Comparison of ENCODE assay signal across 8 cellular contexts in genomic region chr14:103385994-103386491, GRCh38. TPM values are rescaled to one million over a fixed set of nuclear protein-coding genes. Genes with fewer than 3 reads are reported as not detected.
A peak's percentile ranks its signal among the peaks of the same experiment; 100 is the strongest.
DNase-seq lines count a peak whose midpoint lies in the region; ATAC-seq, FAIRE-seq and TF ChIP-seq lines count a peak whose summit lies in the region.

No MANE protein-coding gene starts in this region.

- FAIRE-seq in A549 (lab: Jason Lieb, UNC) (no peak), endothelial cell of umbilical vein (lab: Jason Lieb, UNC) (peak; percentile 60)

- intact Hi-C loops in endothelial cell of umbilical vein (cut with micrococcal nuclease), result loop anchor here (1.0 to 10.0 kb wide), 5 partner anchors 14 to 284 kb away; partner anchors contain the start of genes EIF5 and TNFAIP2

- H3K4me1 ChIP-seq in A549 (peaks cover 19% of the 10 kb centered on the region), KMS-11 (ENCODE audit: low read depth, poor library complexity, severe bottlenecking) (peaks cover 48% of the 10 kb centered on the region), endothelial cell of umbilical vein (ENCODE audit: control insufficient read depth, extremely low read depth, insufficient read depth, low read length) (peaks cover 26% of the 10 kb centered on the region), mucosa of stomach (ENCODE audit: control insufficient read depth, insufficient read depth, low read length) (peaks cover 11% of the 10 kb centered on the region), thoracic aorta (ENCODE audit: control insufficient read depth in 1 of 2, low read depth in 2 of 2) (peaks cover 23 to 32% of the 10 kb centered on the region in 2 donors)

- no peak for TF ChIP-seq RAD21 in A549 (conservative IDR thresholded peaks at IDR 0.05 in 1 of 2, IDR thresholded peaks at IDR 0.05 in 1 of 2)

- H3K36me3 ChIP-seq in KMS-11 (ENCODE audit: insufficient read depth), result no peaks in the 10 kb centered on the region
- H3K36me3 ChIP-seq in endothelial cell of umbilical vein (ENCODE audit: control insufficient read depth in 2 of 2, extremely low read depth in 1 of 2, insufficient read depth in 2 of 2, low read length in 2 of 2), result no peaks in the 10 kb centered on the region
- no peaks in the 10 kb centered on the region for H3K36me3 ChIP-seq in mucosa of stomach (ENCODE audit: control insufficient read depth, insufficient read depth, low read length)
- H3K36me3 ChIP-seq in thoracic aorta, result no peaks in the 10 kb centered on the region

- POLR2A ChIA-PET in A549 (lab: Yijun Ruan, JAX) (no interaction called here), endothelial cell of umbilical vein (lab: Charles Lee) (interaction anchor here (0.6 kb wide), 1 partner anchor 17 kb away, joined by 3 read pairs; no protein-coding TSS in a partner anchor)
- POLR2A ChIA-PET in activated CD4-positive, alpha-beta memory T cell treated with anti-CD3 and anti-CD28 coated beads, Interleukin-2, amount 10 ng/mL, durations not matched to agents 7 days and 5 days (lab: Charles Lee), result interaction anchor here (0.9 to 3.9 kb wide), 7 partner anchors 8 to 176 kb away, joined by 3 to 54 read pairs (median 4); partner anchors contain the start of genes BAG5, COA8, EIF5 and TRMT61A

- H3K4me3 ChIP-seq in A549, result peak overlapping the region; percentile 87
- H3K4me3 ChIP-seq in KMS-11 (IDR thresholded peaks at IDR 0.05; ENCODE audit: insufficient read depth, low read depth, low read length), result no peak overlapping the region
- H3K4me3 ChIP-seq in endothelial cell of umbilical vein (replicated peaks in 1 of 3; ENCODE audit: insufficient read depth in 1 of 3, low read depth in 1 of 3, low read length in 3 of 3), result peak overlapping the region; percentile 57 to 95 (median 82)
- H3K4me3 ChIP-seq in mucosa of stomach (ENCODE audit: low read length), result peak overlapping the region; percentile 77
- H3K4me3 ChIP-seq in thoracic aorta, result peak overlapping the region; percentile 96

- H3K4me1 Mint-ChIP-seq in activated CD4-positive, alpha-beta memory T cell treated with anti-CD3 and anti-CD28 coated beads, Interleukin-2, amount 10 ng/mL, durations not matched to agents 7 days and 5 days, result peaks cover 40% of the 10 kb centered on the region

- CTCF ChIA-PET in A549 (lab: Yijun Ruan, JAX) (no interaction called here), endothelial cell of umbilical vein (lab: Charles Lee) (interaction anchor here (1.8 kb wide), 1 partner anchor 31 kb away, joined by 4 read pairs; no protein-coding TSS in a partner anchor)
- CTCF ChIA-PET in activated CD4-positive, alpha-beta memory T cell treated with anti-CD3 and anti-CD28 coated beads, Interleukin-2, amount 10 ng/mL, durations not matched to agents 7 days and 5 days (lab: Charles Lee), result interaction anchor here (0.8 to 1.9 kb wide), 5 partner anchors 9 to 281 kb away, joined by 3 to 8 read pairs (median 4); no protein-coding TSS in a partner anchor

- H3K27me3 ChIP-seq in KMS-11 (ENCODE audit: insufficient read depth, low read depth) (no peaks in the 10 kb centered on the region), endothelial cell of umbilical vein (ENCODE audit: control insufficient read depth in 2 of 2, insufficient read depth in 2 of 2, low read length in 2 of 2) (peaks cover 0 to 3% of the 10 kb centered on the region in 2 experiments), mucosa of stomach (ENCODE audit: control insufficient read depth, insufficient read depth, low read length) (no peaks in the 10 kb centered on the region), thoracic aorta (replicated peaks; ENCODE audit: insufficient read depth) (no peaks in the 10 kb centered on the region)

- H3K4me2 ChIP-seq in A549, result peak overlapping the region; percentile 99
- peak overlapping the region; percentile 86 for H3K4me2 ChIP-seq in KMS-11
- H3K4me2 ChIP-seq in endothelial cell of umbilical vein (ENCODE audit: insufficient read depth, low read length), result peak overlapping the region; percentile 92

- peaks cover 10% of the 10 kb centered on the region for H3K36me3 Mint-ChIP-seq in activated CD4-positive, alpha-beta memory T cell treated with anti-CD3 and anti-CD28 coated beads, Interleukin-2, amount 10 ng/mL, durations not matched to agents 7 days and 5 days (ENCODE audit: low read depth)

- no peaks in the 10 kb centered on the region for H3K9me3 ChIP-seq in A549
- H3K9me3 ChIP-seq in endothelial cell of umbilical vein (replicated peaks; ENCODE audit: control insufficient read depth, insufficient read depth, low read length), result no peaks in the 10 kb centered on the region
- H3K9me3 ChIP-seq in mucosa of stomach (ENCODE audit: control insufficient read depth, low read length), result no peaks in the 10 kb centered on the region
- no peaks in the 10 kb centered on the region for H3K9me3 ChIP-seq in thoracic aorta

- under 1% methylated on average over 31 of the region's 31 CpGs for WGBS in A549 (ENCODE audit: missing lambda C conversion rate)

- H3K9me3 Mint-ChIP-seq in activated CD4-positive, alpha-beta memory T cell treated with anti-CD3 and anti-CD28 coated beads, Interleukin-2, amount 10 ng/mL, durations not matched to agents 7 days and 5 days, result no peaks in the 10 kb centered on the region

- ATAC-seq in A549, result peak; percentile 8 to 21; a peak in 5 of 6 replicates
- no peak for ATAC-seq in thoracic aorta (ENCODE audit: insufficient number of reproducible peaks, low FRiP score, low read depth)
- no peak for ATAC-seq in HG03442 (IDR thresholded peaks at IDR 0.05; ENCODE audit: unreplicated experiment)

- TF ChIP-seq POLR2A in A549 (IDR thresholded peaks at IDR 0.05; ENCODE audit: low read length), result no peak
- TF ChIP-seq POLR2A in GM19099 (IDR thresholded peaks at IDR 0.05; ENCODE audit: extremely low read depth, insufficient read length, low read depth), result peak; percentile 11
- no peak for TF ChIP-seq POLR2A in endothelial cell of umbilical vein (IDR thresholded peaks at IDR 0.05; ENCODE audit: low read depth, low read length)

- H3K9ac ChIP-seq in KMS-11 (peak overlapping the region; percentile 74; the same call in 1 of the 2 replicates), endothelial cell of umbilical vein (replicated peaks; ENCODE audit: extremely low read depth, insufficient read depth, low read length) (peak overlapping the region; percentile 88), mucosa of stomach (ENCODE audit: low read length) (peak overlapping the region; percentile 89)

- dilution Hi-C loops in endothelial cell of umbilical vein (cut with MboI; ENCODE audit: extremely low pct_ligation_motif_present, low sequenced_read_pairs), result no loop called here

- DNase-seq in A549 (ENCODE audit: low read depth in 1 of 2, low spot score in 1 of 2) (no peak), endothelial cell of umbilical vein (ENCODE audit: low read depth, low spot score) (peak; percentile 44), thoracic aorta (ENCODE audit: low spot score) (no peak)
- peak; percentile 50 for DNase-seq in activated CD4-positive, alpha-beta memory T cell treated with anti-CD3 and anti-CD28 coated beads, Interleukin-2, amount 10 ng/mL, durations not matched to agents 7 days and 5 days

- peaks cover 7% of the 10 kb centered on the region for H3K27me3 Mint-ChIP-seq in activated CD4-positive, alpha-beta memory T cell treated with anti-CD3 and anti-CD28 coated beads, Interleukin-2, amount 10 ng/mL, durations not matched to agents 7 days and 5 days

- peak overlapping the region; percentile 97 for H3K4me3 Mint-ChIP-seq in activated CD4-positive, alpha-beta memory T cell treated with anti-CD3 and anti-CD28 coated beads, Interleukin-2, amount 10 ng/mL, durations not matched to agents 7 days and 5 days

- peaks cover 29% of the 10 kb centered on the region for H4K20me1 ChIP-seq in KMS-11 (ENCODE audit: insufficient read depth)
- peaks cover 6% of the 10 kb centered on the region for H4K20me1 ChIP-seq in endothelial cell of umbilical vein (replicated peaks; ENCODE audit: control insufficient read depth, extremely low read depth, insufficient read depth, low read length)

- H3K27ac Mint-ChIP-seq in activated CD4-positive, alpha-beta memory T cell treated with anti-CD3 and anti-CD28 coated beads, Interleukin-2, amount 10 ng/mL, durations not matched to agents 7 days and 5 days, result peak overlapping the region; percentile 97

- peak overlapping the region; percentile 92 to 97 for H3K27ac ChIP-seq in A549
- H3K27ac ChIP-seq in KMS-11, result peak overlapping the region; percentile 84
- peak overlapping the region; percentile 74 for H3K27ac ChIP-seq in endothelial cell of umbilical vein (ENCODE audit: insufficient read depth, low read depth, low read length)
- H3K27ac ChIP-seq in thoracic aorta, result peak overlapping the region; percentile 95 to 98

- H2AFZ ChIP-seq in KMS-11 (ENCODE audit: low read depth), result no peak overlapping the region
- H2AFZ ChIP-seq in endothelial cell of umbilical vein (ENCODE audit: low read depth, low read length), result peak overlapping the region; percentile 81

- peaks cover 57% of the 10 kb centered on the region for H3K79me2 ChIP-seq in KMS-11 (ENCODE audit: insufficient read depth, low read depth)
- H3K79me2 ChIP-seq in endothelial cell of umbilical vein (ENCODE audit: control insufficient read depth, insufficient read depth, low read length), result peaks cover 54% of the 10 kb centered on the region

- H3K9me1 ChIP-seq in endothelial cell of umbilical vein (replicated peaks; ENCODE audit: control insufficient read depth, extremely low read depth, insufficient read depth, low read length), result no peaks in the 10 kb centered on the region

- TF ChIP-seq EP300 in A549 (IDR thresholded peaks at IDR 0.05), result no peak

- BruUV-seq in endothelial cell of umbilical vein (replicated peaks; lab: Mats Ljungman, UMichigan), result TSS peak; percentile 28

- TF ChIP-seq CTCF in A549 (IDR thresholded peaks at IDR 0.05), result no peak
- no peak for TF ChIP-seq CTCF in KMS-11 (conservative IDR thresholded peaks at IDR 0.05; ENCODE audit: low read depth, low read length)
- no peak for TF ChIP-seq CTCF in endothelial cell of umbilical vein (IDR thresholded peaks at IDR 0.05; ENCODE audit: extremely low read depth in 1 of 2, insufficient read depth in 1 of 2, low read depth in 1 of 2, low read length in 2 of 2)
- TF ChIP-seq CTCF in thoracic aorta (IDR thresholded peaks at IDR 0.05), result no peak

RNA-seq across cellular contexts. Expression of gene MARK3, which starts 0.8 kb away (rescaled TPM):
- polyA plus RNA-seq in A549 (2011; rRNA removed) (89.9 and 97.6 TPM in 2 replicates), A549 (2017; fragmentation: RNase III; extraction: RNeasy Plus Mini Kit Qiagen cat#74134 plus additional on column Dnase treatment) (59.7 to 66.2 TPM (median 60.4 TPM) in 3 replicates), endothelial cell of umbilical vein (43.7 and 46.6 TPM in 2 replicates)
- 48.8 and 54.3 TPM in 2 replicates for polyA plus RNA-seq in A549 (2012; cell fraction: cytosol; rRNA removed)
- polyA plus RNA-seq in A549 (2012; cell fraction: nucleus; rRNA removed), result 70.3 and 84.2 TPM in 2 replicates
- polyA minus RNA-seq in A549 (2011; rRNA and poly(A)+ RNA removed), result 65.6 and 74.0 TPM in 2 replicates
- total RNA-seq in activated CD4-positive, alpha-beta memory T cell treated with anti-CD3 and anti-CD28 coated beads, Interleukin-2, amount 10 ng/mL, durations not matched to agents 7 days and 5 days, result 10 to 100 TPM; 76.0 to 84.2 TPM
- total RNA-seq in endothelial cell of umbilical vein (81.2 and 96.1 TPM in 2 replicates), thoracic aorta (100 to 1,000 TPM in 1 of 2 donors, 10 to 100 TPM in 1; 77.6 to 133 TPM)
- 54.9 and 57.5 TPM in 2 replicates for polyA plus RNA-seq in endothelial cell of umbilical vein (2011; cell fraction: cytosol; rRNA removed)
- 201 and 218 TPM in 2 replicates for polyA plus RNA-seq in endothelial cell of umbilical vein (2011; cell fraction: nucleus; rRNA removed)
- polyA plus RNA-seq in endothelial cell of umbilical vein (2012), result 50.9 and 64.9 TPM in 2 replicates
- polyA minus RNA-seq in endothelial cell of umbilical vein, result 61.0 and 63.8 TPM in 2 replicates
- polyA minus RNA-seq in endothelial cell of umbilical vein (2011; cell fraction: cytosol; rRNA and poly(A)+ RNA removed), result 62.7 TPM
- polyA minus RNA-seq in endothelial cell of umbilical vein (2011; cell fraction: nucleus; rRNA and poly(A)+ RNA removed), result 106 and 157 TPM in 2 replicates

RNA-seq across cellular contexts. Expression of gene EIF5, which starts 52.0 kb away (rescaled TPM):
- polyA plus RNA-seq in A549 (2011; rRNA removed) (509 and 591 TPM in 2 replicates), A549 (2017; fragmentation: RNase III; extraction: RNeasy Plus Mini Kit Qiagen cat#74134 plus additional on column Dnase treatment) (276 to 288 TPM (median 281 TPM) in 3 replicates), endothelial cell of umbilical vein (145 and 175 TPM in 2 replicates)
- 193 and 219 TPM in 2 replicates for polyA plus RNA-seq in A549 (2012; cell fraction: cytosol; rRNA removed)
- polyA plus RNA-seq in A549 (2012; cell fraction: nucleus; rRNA removed), result 137 and 145 TPM in 2 replicates
- 204 and 274 TPM in 2 replicates for polyA minus RNA-seq in A549 (2011; rRNA and poly(A)+ RNA removed)
- total RNA-seq in activated CD4-positive, alpha-beta memory T cell treated with anti-CD3 and anti-CD28 coated beads, Interleukin-2, amount 10 ng/mL, durations not matched to agents 7 days and 5 days, result 100 to 1,000 TPM; 188 to 197 TPM
- total RNA-seq in endothelial cell of umbilical vein (294 and 313 TPM in 2 replicates), thoracic aorta (100 to 1,000 TPM in 1 of 2 donors, 10 to 100 TPM in 1; 89.2 to 373 TPM)
- polyA plus RNA-seq in endothelial cell of umbilical vein (2011; cell fraction: cytosol; rRNA removed), result 210 and 217 TPM in 2 replicates
- polyA plus RNA-seq in endothelial cell of umbilical vein (2011; cell fraction: nucleus; rRNA removed), result 287 and 322 TPM in 2 replicates
- polyA plus RNA-seq in endothelial cell of umbilical vein (2012), result 214 and 322 TPM in 2 replicates
- 137 and 162 TPM in 2 replicates for polyA minus RNA-seq in endothelial cell of umbilical vein
- 125 TPM for polyA minus RNA-seq in endothelial cell of umbilical vein (2011; cell fraction: cytosol; rRNA and poly(A)+ RNA removed)
- polyA minus RNA-seq in endothelial cell of umbilical vein (2011; cell fraction: nucleus; rRNA and poly(A)+ RNA removed), result 236 and 271 TPM in 2 replicates

Comparison
In these comparisons a context has a peak if more than half of its experiments do, and no peak if none do; other contexts are left out.
1. ATAC-seq: peak in A549 (2 of 2); none in thoracic aorta (single experiment) and HG03442 (single experiment).
2. DNase-seq: peak in activated CD4-positive, alpha-beta memory T cell treated with anti-CD3 and anti-CD28 coated beads, Interleukin-2, amount 10 ng/mL, durations not matched to agents 7 days and 5 days (single experiment) and endothelial cell of umbilical vein (single experiment); none in A549 (0 of 2) and thoracic aorta (single experiment).
3. Peak in every context shown above with its lines, with median percentiles within 50 percentile points of each other: H3K27ac ChIP-seq, H3K4me2 ChIP-seq and H3K9ac ChIP-seq.